ENCODE assay signal across 1 cellular context in the genomic region with DNA sequence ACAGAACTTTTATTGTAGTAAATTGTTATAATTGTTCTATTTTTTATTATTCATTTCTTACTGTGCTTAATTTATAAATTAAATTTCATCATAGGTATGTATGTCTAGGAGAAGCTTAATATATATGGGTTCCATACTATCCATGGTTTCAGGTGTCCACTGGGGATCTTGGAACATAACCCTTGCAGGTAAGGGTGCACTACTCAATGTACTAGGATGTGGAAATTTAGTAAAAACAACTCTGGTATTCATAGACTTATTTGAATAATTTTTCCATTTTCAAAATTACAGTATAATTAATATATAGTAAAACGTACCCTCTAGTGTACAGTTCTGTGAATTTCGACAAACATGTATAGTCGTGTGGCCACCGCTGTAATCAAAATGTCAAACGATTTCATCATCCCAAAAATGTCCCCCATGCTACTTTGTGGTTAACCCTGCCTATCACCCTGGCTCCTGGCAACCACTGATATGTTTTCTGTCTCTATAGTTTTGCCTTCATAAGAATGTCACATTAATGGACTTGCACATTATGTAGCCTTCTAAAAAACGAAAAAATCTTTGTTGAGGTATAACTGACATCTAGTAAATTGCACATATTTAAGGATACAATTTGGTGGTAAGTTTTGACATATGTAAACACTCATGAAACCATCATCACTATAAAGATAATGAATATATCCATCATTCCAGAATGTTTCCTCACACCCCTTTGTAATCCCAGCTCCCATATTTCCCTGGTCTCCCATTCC.
TF ChIP-seq lines count a peak whose summit lies in the region.

No MANE protein-coding gene starts in this region.

TF ChIP-seq in K562, 482 proteins besides CTCF, POLR2A, EP300 and RAD21 (continued from another document and continues in another):
- TF ChIP-seq, protein P1, sequence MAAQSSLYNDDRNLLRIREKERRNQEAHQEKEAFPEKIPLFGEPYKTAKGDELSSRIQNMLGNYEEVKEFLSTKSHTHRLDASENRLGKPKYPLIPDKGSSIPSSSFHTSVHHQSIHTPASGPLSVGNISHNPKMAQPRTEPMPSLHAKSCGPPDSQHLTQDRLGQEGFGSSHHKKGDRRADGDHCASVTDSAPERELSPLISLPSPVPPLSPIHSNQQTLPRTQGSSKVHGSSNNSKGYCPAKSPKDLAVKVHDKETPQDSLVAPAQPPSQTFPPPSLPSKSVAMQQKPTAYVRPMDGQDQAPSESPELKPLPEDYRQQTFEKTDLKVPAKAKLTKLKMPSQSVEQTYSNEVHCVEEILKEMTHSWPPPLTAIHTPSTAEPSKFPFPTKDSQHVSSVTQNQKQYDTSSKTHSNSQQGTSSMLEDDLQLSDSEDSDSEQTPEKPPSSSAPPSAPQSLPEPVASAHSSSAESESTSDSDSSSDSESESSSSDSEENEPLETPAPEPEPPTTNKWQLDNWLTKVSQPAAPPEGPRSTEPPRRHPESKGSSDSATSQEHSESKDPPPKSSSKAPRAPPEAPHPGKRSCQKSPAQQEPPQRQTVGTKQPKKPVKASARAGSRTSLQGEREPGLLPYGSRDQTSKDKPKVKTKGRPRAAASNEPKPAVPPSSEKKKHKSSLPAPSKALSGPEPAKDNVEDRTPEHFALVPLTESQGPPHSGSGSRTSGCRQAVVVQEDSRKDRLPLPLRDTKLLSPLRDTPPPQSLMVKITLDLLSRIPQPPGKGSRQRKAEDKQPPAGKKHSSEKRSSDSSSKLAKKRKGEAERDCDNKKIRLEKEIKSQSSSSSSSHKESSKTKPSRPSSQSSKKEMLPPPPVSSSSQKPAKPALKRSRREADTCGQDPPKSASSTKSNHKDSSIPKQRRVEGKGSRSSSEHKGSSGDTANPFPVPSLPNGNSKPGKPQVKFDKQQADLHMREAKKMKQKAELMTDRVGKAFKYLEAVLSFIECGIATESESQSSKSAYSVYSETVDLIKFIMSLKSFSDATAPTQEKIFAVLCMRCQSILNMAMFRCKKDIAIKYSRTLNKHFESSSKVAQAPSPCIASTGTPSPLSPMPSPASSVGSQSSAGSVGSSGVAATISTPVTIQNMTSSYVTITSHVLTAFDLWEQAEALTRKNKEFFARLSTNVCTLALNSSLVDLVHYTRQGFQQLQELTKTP (IDR thresholded peaks at IDR 0.05; ENCODE audit: low read depth in 1 of 2, partially characterized antibody in 2 of 2), result peak in 1 of 2 experiments; percentile 73
- TF ChIP-seq ZNF436 (CRISPR knock-in tag; IDR thresholded peaks at IDR 0.05) (no peak), ZNF511 (CRISPR knock-in tag; IDR thresholded peaks at IDR 0.05) (no peak), TEAD2 (tag; IDR thresholded peaks at IDR 0.05) (no peak), FOXA3 (CRISPR knock-in tag; conservative IDR thresholded peaks at IDR 0.05 in 1 of 2, IDR thresholded peaks at IDR 0.05 in 1 of 2) (no peak; a peak in 1 of 4 replicates), ZNF717 (CRISPR knock-in tag; IDR thresholded peaks at IDR 0.05) (no peak), FOSL1 (tag; conservative IDR thresholded peaks at IDR 0.05) (peak; percentile 62), ZFP1 (CRISPR knock-in tag; IDR thresholded peaks at IDR 0.05) (no peak), PRDM10 (IDR thresholded peaks at IDR 0.05; ENCODE audit: partially characterized antibody) (peak; percentile 81), JUND (IDR thresholded peaks at IDR 0.05; ENCODE audit: borderline replicate concordance, low read depth, low read length) (peak; percentile 90), JUND (tag; IDR thresholded peaks at IDR 0.05; ENCODE audit: borderline replicate concordance, low read depth, low read length) (peak; percentile 54; the same call in 1 of the 3 replicates), ZNF512 (tag; IDR thresholded peaks at IDR 0.05) (no peak), CXXC5 (CRISPR knock-in tag; IDR thresholded peaks at IDR 0.05) (peak; percentile 69), IFI16 (CRISPR knock-in tag; IDR thresholded peaks at IDR 0.05) (no peak), ZBTB2 (IDR thresholded peaks at IDR 0.05) (no peak), E2F1 (CRISPR knock-in tag; IDR thresholded peaks at IDR 0.05) (no peak), HNRNPK (IDR thresholded peaks at IDR 0.05; ENCODE audit: low read depth, low read length, poor library complexity, severe bottlenecking) (no peak), TFAM (CRISPR knock-in tag; conservative IDR thresholded peaks at IDR 0.05) (no peak), RBM17 (IDR thresholded peaks at IDR 0.05; ENCODE audit: borderline replicate concordance, low read depth, low read length) (no peak), CLOCK (CRISPR knock-in tag; IDR thresholded peaks at IDR 0.05; ENCODE audit: borderline replicate concordance) (no peak), XRCC3 (IDR thresholded peaks at IDR 0.05) (no peak), RCOR1 (IDR thresholded peaks at IDR 0.05; ENCODE audit: borderline replicate concordance in 1 of 2, low read depth in 2 of 2, low read length in 2 of 2) (peak; percentile 20 to 90; a peak in 3 of 4 replicates), BCOR (IDR thresholded peaks at IDR 0.05) (no peak), NR0B1 (IDR thresholded peaks at IDR 0.05; ENCODE audit: partially characterized antibody) (no peak), CBX3 (IDR thresholded peaks at IDR 0.05; ENCODE audit: borderline replicate concordance in 1 of 2, low read length in 2 of 2) (no peak; a peak in 1 of 3 replicates), SETDB1 (IDR thresholded peaks at IDR 0.05; ENCODE audit: low read length) (no peak)
- TF ChIP-seq, protein P2, sequence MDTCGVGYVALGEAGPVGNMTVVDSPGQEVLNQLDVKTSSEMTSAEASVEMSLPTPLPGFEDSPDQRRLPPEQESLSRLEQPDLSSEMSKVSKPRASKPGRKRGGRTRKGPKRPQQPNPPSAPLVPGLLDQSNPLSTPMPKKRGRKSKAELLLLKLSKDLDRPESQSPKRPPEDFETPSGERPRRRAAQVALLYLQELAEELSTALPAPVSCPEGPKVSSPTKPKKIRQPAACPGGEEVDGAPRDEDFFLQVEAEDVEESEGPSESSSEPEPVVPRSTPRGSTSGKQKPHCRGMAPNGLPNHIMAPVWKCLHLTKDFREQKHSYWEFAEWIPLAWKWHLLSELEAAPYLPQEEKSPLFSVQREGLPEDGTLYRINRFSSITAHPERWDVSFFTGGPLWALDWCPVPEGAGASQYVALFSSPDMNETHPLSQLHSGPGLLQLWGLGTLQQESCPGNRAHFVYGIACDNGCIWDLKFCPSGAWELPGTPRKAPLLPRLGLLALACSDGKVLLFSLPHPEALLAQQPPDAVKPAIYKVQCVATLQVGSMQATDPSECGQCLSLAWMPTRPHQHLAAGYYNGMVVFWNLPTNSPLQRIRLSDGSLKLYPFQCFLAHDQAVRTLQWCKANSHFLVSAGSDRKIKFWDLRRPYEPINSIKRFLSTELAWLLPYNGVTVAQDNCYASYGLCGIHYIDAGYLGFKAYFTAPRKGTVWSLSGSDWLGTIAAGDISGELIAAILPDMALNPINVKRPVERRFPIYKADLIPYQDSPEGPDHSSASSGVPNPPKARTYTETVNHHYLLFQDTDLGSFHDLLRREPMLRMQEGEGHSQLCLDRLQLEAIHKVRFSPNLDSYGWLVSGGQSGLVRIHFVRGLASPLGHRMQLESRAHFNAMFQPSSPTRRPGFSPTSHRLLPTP (IDR thresholded peaks at IDR 0.05; ENCODE audit: borderline replicate concordance, extremely low read depth, insufficient read length), result no peak
- TF ChIP-seq, protein P3, sequence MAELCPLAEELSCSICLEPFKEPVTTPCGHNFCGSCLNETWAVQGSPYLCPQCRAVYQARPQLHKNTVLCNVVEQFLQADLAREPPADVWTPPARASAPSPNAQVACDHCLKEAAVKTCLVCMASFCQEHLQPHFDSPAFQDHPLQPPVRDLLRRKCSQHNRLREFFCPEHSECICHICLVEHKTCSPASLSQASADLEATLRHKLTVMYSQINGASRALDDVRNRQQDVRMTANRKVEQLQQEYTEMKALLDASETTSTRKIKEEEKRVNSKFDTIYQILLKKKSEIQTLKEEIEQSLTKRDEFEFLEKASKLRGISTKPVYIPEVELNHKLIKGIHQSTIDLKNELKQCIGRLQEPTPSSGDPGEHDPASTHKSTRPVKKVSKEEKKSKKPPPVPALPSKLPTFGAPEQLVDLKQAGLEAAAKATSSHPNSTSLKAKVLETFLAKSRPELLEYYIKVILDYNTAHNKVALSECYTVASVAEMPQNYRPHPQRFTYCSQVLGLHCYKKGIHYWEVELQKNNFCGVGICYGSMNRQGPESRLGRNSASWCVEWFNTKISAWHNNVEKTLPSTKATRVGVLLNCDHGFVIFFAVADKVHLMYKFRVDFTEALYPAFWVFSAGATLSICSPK (IDR thresholded peaks at IDR 0.05; ENCODE audit: borderline replicate concordance), result no peak
